10 cellular contexts compared by ENCODE assay signal in genomic region chr5:68745459-68745858, GRCh38.
DNase-seq lines count a peak whose midpoint lies in the region; ATAC-seq, FAIRE-seq and TF ChIP-seq lines count a peak whose summit lies in the region.
"Had no signal": no experiment of that assay in that cellular context is flagged by ENCODE, and none has a peak within 500 bp of the region (broad histone marks: within the 10 kb centered on the region; RNA-seq: fewer than 3 reads in every experiment).

No MANE protein-coding gene starts in this region.

- peak; percentile 41 for DNase-seq in Ammon's horn (ENCODE audit: low spot score)
- DNase-seq in adipocyte (ENCODE audit: low read depth) = peak; percentile 60
- no peak for DNase-seq in HepG2 (ENCODE audit: low spot score)
- no peak for DNase-seq in RCC 7860 (ENCODE audit: low spot score)
- DNase-seq in activated gamma-delta T cell (lab: John Stamatoyannopoulos, UW) = no peak
- DNase-seq in DMS114 treated with DMSO at 0.1 percent for 48 hours (lab: John Stamatoyannopoulos, UW; ENCODE audit: unreplicated experiment) = no peak
- DNase-seq: activated CD4-positive, alpha-beta T cell treated with anti-CD3 and anti-CD28 coated beads for 1 hour; NCI-H2171 treated with DMSO at 0.1 percent for 48 hours had no signal

- H2AFZ ChIP-seq in HepG2 (ENCODE audit: low read length) = no peak overlapping the region

- TF ChIP-seq POLR2A in HepG2 (IDR thresholded peaks at IDR 0.05; ENCODE audit: insufficient read depth in 1 of 2, low read depth in 2 of 2, low read length in 2 of 2) = no peak

- no peak for TF ChIP-seq RAD21 in HepG2 (CRISPR knock-in tag; IDR thresholded peaks at IDR 0.05)

- H3K27me3 ChIP-seq in adipocyte (replicated peaks; ENCODE audit: control insufficient read depth, insufficient read depth, low read length) (no peaks in the 10 kb centered on the region), HepG2 (ENCODE audit: control insufficient read depth in 1 of 2, insufficient read depth in 2 of 2, low read length in 2 of 2) (no peaks in the 10 kb centered on the region; a peak in 1 of 5 replicates)

- POLR2A ChIA-PET in HepG2 (lab: Yijun Ruan, JAX) = no interaction called here

- no TSS peak for BruUV-seq in HepG2 (replicated peaks; lab: Mats Ljungman, UMichigan)

- no peaks in the 10 kb centered on the region for H4K20me1 ChIP-seq in HepG2 (ENCODE audit: insufficient read depth, low read length)

- intact Hi-C loops in HepG2 (cut with micrococcal nuclease; ENCODE audit: unreplicated experiment) = no loop called here

- in situ Hi-C loops in HepG2 (cut with HindIII; ENCODE audit: extremely low pct_ligation_motif_present, low pct_unique_long_range_greater_than_20kb) = no loop called here

- no peak overlapping the region for H3K4me2 ChIP-seq in HepG2 (ENCODE audit: low read depth, low read length)

- H3K9me3 ChIP-seq in adipocyte (ENCODE audit: control insufficient read depth, low read length) (no peaks in the 10 kb centered on the region), HepG2 (ENCODE audit: low read length) (no peaks in the 10 kb centered on the region)

- no peak overlapping the region for H3K27ac ChIP-seq in HepG2 (ENCODE audit: extremely low read length, insufficient read depth, low read length)

- no peaks in the 10 kb centered on the region for H3K79me2 ChIP-seq in HepG2 (ENCODE audit: insufficient read depth, low read length)

- H3K9ac ChIP-seq in adipocyte (ENCODE audit: low read length) (no peak overlapping the region), HepG2 (ENCODE audit: insufficient read depth, low read depth, low read length) (no peak overlapping the region)

- CTCF ChIA-PET in HepG2 (lab: Yijun Ruan, JAX; ENCODE audit: low intra/inter-chr PET ratio, low total read pairs) = no interaction called here

- FAIRE-seq in HepG2 (lab: Jason Lieb, UNC) (no peak), RCC 7860 (lab: Jason Lieb, UNC) (no peak)

- H3K4me1 ChIP-seq in adipocyte (ENCODE audit: control insufficient read depth, insufficient read depth, low read length) = no peaks in the 10 kb centered on the region
- no peaks in the 10 kb centered on the region for H3K4me1 ChIP-seq in HepG2 (ENCODE audit: insufficient read depth, low read length)

- H3K36me3 ChIP-seq in adipocyte (ENCODE audit: control insufficient read depth, insufficient read depth, low read length, severe bottlenecking) = no peaks in the 10 kb centered on the region
- no peaks in the 10 kb centered on the region for H3K36me3 ChIP-seq in HepG2 (replicated peaks in 1 of 2; ENCODE audit: control insufficient read depth in 1 of 2, insufficient read depth in 2 of 2, low read length in 2 of 2)

- TF ChIP-seq CTCF in GM12875 (IDR thresholded peaks at IDR 0.05; ENCODE audit: borderline replicate concordance, insufficient read depth, low read depth, low read length) = peak; percentile 16; the same call in 1 of the 2 replicates
- no peak for TF ChIP-seq CTCF in HepG2 (CRISPR knock-in tag; IDR thresholded peaks at IDR 0.05)

- ATAC-seq in HepG2 (no peak), GM19023 (IDR thresholded peaks at IDR 0.05; ENCODE audit: unreplicated experiment) (no peak)

- TF ChIP-seq EP300 in HepG2 (IDR thresholded peaks at IDR 0.05; ENCODE audit: low read depth in 2 of 2, low read length in 2 of 2) = no peak
- TF ChIP-seq EP300 in HepG2 (CRISPR knock-in tag; IDR thresholded peaks at IDR 0.05; ENCODE audit: borderline replicate concordance) = no peak

- H3K4me3 ChIP-seq in GM12875 (ENCODE audit: low read depth, low read length) = no peak overlapping the region
- no peak overlapping the region for H3K4me3 ChIP-seq in adipocyte (ENCODE audit: low read length)
- no peak overlapping the region for H3K4me3 ChIP-seq in HepG2 (replicated peaks in 1 of 3; ENCODE audit: insufficient read depth in 1 of 3, low read depth in 2 of 3, low read length in 3 of 3)

TF ChIP-seq in HepG2, 621 proteins besides CTCF, POLR2A, EP300 and RAD21:
- TF ChIP-seq ZNF747 (CRISPR knock-in tag; IDR thresholded peaks at IDR 0.05; ENCODE audit: borderline replicate concordance) = no peak
- TF ChIP-seq STAG1 (CRISPR knock-in tag; IDR thresholded peaks at IDR 0.05) = peak; percentile 23; the same call in 1 of the 2 replicates

Comparison
In these comparisons a context has a peak if more than half of its experiments do, and no peak if none do; other contexts are left out.
1. DNase-seq: peak in Ammon's horn (single experiment) and adipocyte (single experiment); none in HepG2 (single experiment), RCC 7860 (single experiment), activated gamma-delta T cell (single experiment) and DMS114 treated with DMSO at 0.1 percent for 48 hours (single experiment).